ENCODE assay signal across 21 cellular contexts in the genomic region with DNA sequence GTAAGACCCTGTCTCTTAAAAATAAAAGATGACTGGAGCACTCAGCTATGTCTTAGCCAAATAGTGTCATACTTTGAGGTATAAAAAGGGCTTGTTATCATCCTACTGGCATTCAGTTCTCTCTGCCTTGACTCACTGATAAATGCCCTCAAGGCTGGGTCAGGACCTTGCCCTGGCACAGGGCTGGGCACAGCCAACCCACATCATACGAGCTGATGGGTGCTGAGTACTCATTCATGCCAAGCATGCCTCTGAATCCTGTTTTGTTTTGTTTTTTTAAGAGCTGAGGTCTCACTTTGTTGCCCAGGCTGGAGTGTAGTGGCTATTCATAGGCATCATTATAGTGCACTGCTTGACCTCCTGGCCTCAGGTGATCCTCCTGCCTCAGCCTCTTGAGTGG. TPM values are rescaled to one million over a fixed set of nuclear protein-coding genes. Genes with fewer than 3 reads are reported as not detected.
DNase-seq lines count a peak whose midpoint lies in the region; ATAC-seq and TF ChIP-seq lines count a peak whose summit lies in the region.
"Had no signal": no experiment of that assay in that cellular context is flagged by ENCODE, and none has a peak within 500 bp of the region (broad histone marks: within the 10 kb centered on the region; RNA-seq: fewer than 3 reads in every experiment).

No MANE protein-coding gene starts in this region.

- TF ChIP-seq POLR2A in gastrocnemius medialis (IDR thresholded peaks at IDR 0.05), result no peak

- H3K27ac ChIP-seq in PC-3 (ENCODE audit: low read length), result no peak overlapping the region
- H3K27ac ChIP-seq in foreskin keratinocyte, result no peak overlapping the region
- H3K27ac ChIP-seq in gastrocnemius medialis, result peak overlapping the region; percentile 89 to 96 (median 92)
- H3K27ac ChIP-seq: C4-2B had no signal

- H3K36me3 ChIP-seq in PC-3 (ENCODE audit: low read depth, low read length) (no peaks in the 10 kb centered on the region), gastrocnemius medialis (no peaks in the 10 kb centered on the region)

- POLR2A ChIA-PET in PC-3 (lab: Charles Lee; ENCODE audit: unreplicated experiment), result no interaction called here

- H3F3A ChIP-seq in PC-3 (ENCODE audit: low read length, unreplicated experiment), result no peaks in the 10 kb centered on the region

- intact Hi-C loops in PC-3 (cut with micrococcal nuclease) (no loop called here), gastrocnemius medialis (cut with DNase I; ENCODE audit: low total_unique reads) (no loop called here)

- H3K4me1 ChIP-seq in PC-3 (ENCODE audit: insufficient read depth, low read length) (no peaks in the 10 kb centered on the region), foreskin keratinocyte (no peaks in the 10 kb centered on the region), gastrocnemius medialis (peaks cover 56 to 61% of the 10 kb centered on the region in 2 donors)

- DNase-seq in EL (peak; percentile 36), PC-3 (peak; percentile 7), foreskin keratinocyte (peak in 1 of 2 donors; percentile 54), gastrocnemius medialis (no peak), omental fat pad (ENCODE audit: low spot score) (no peak), DMS 273 treated with DMSO at 0.1 percent for 48 hours (lab: John Stamatoyannopoulos, UW) (no peak), ureter (ENCODE audit: low spot score) (no peak), superior temporal gyrus (ENCODE audit: extremely low spot score) (no peak)
- DNase-seq: DMS79 treated with DMSO at 0.1 percent for 48 hours, GOT3, HCEC 1CT, KG1, NCI-H1105 treated with DMSO at 0.1 percent for 48 hours, NCI-H2081, NCI-H2171, NCI-H524 treated with DMSO at 0.1 percent for 48 hours, SHP77 had no signal

- H3K9me2 ChIP-seq in PC-3 (replicated peaks; ENCODE audit: low read length), result no peaks in the 10 kb centered on the region

- in situ Hi-C loops in gastrocnemius medialis (cut with MboI; ENCODE audit: low sequenced_read_pairs in 4 of 4), result no loop called here

- H2AFZ ChIP-seq in PC-3 (ENCODE audit: low read length), result no peak overlapping the region

- BruUV-seq in PC-3 (replicated peaks; lab: Mats Ljungman, UMichigan), result no TSS peak

- no peaks in the 10 kb centered on the region for H3K79me2 ChIP-seq in PC-3 (ENCODE audit: low read length)

- H3K9me3 ChIP-seq in PC-3 (ENCODE audit: low read length), result no peaks in the 10 kb centered on the region
- H3K9me3 ChIP-seq in gastrocnemius medialis, result no peaks in the 10 kb centered on the region

- TF ChIP-seq CTCF in PC-3 (conservative IDR thresholded peaks at IDR 0.05; ENCODE audit: low read depth, low read length), result no peak
- TF ChIP-seq CTCF in foreskin keratinocyte (conservative IDR thresholded peaks at IDR 0.05), result no peak
- TF ChIP-seq CTCF in gastrocnemius medialis (IDR thresholded peaks at IDR 0.05 in 4 of 5, conservative IDR thresholded peaks at IDR 0.05 in 1 of 5), result no peak
- TF ChIP-seq CTCF in omental fat pad (IDR thresholded peaks at IDR 0.05), result no peak

- CTCF ChIA-PET in PC-3 (lab: Charles Lee), result no interaction called here

- no peaks in the 10 kb centered on the region for H4K20me1 ChIP-seq in PC-3 (ENCODE audit: low read length)

- ATAC-seq in PC-3 (no peak; the same call in 1 of the 2 replicates), foreskin keratinocyte (peak; percentile 39), gastrocnemius medialis (peak; percentile 26 to 37), omental fat pad (ENCODE audit: low FRiP score) (no peak)

- H3K9ac ChIP-seq in PC-3 (ENCODE audit: low read length), result no peak overlapping the region

- H3K4me2 ChIP-seq in PC-3 (ENCODE audit: low read length), result no peak overlapping the region

- H3K4me3 ChIP-seq in PC-3 (ENCODE audit: low read length), result no peak overlapping the region
- H3K4me3 ChIP-seq in gastrocnemius medialis, result no peak overlapping the region

- no peaks in the 10 kb centered on the region for H3K27me3 ChIP-seq in PC-3 (ENCODE audit: low read length)
- peaks cover 3% of the 10 kb centered on the region for H3K27me3 ChIP-seq in foreskin keratinocyte
- no peaks in the 10 kb centered on the region for H3K27me3 ChIP-seq in gastrocnemius medialis

RNA-seq across cellular contexts. Expression of a gene that starts 1.9 kb away (rescaled TPM):
- not detected in 2 replicates for total RNA-seq in PC-3 (2014; rRNA removed)
- total RNA-seq in foreskin keratinocyte, result not detected in 2 replicates
- polyA plus RNA-seq in foreskin keratinocyte, result not detected in 2 replicates
- 10 to 100 TPM; 23.0 to 52.7 (median 43.4) TPM for total RNA-seq in gastrocnemius medialis
- not detected for total RNA-seq in omental fat pad
- not detected for total RNA-seq in ureter
- total RNA-seq: G401, HT1080, OCI-LY7 had no signal

RNA-seq across cellular contexts. Expression of a gene that starts 8.8 kb away (rescaled TPM):
- 233 and 313 TPM in 2 replicates for total RNA-seq in PC-3 (2014; rRNA removed)
- 42.2 and 88.5 TPM in 2 replicates for total RNA-seq in foreskin keratinocyte
- 120 and 195 TPM in 2 replicates for polyA plus RNA-seq in foreskin keratinocyte
- 10 to 100 TPM; 45.4 to 61.7 (median 49.5) TPM for total RNA-seq in gastrocnemius medialis
- 10 to 100 TPM; 42.9 to 49.0 (median 45.9) TPM for total RNA-seq in omental fat pad
- 50.5 TPM for total RNA-seq in ureter

RNA-seq across cellular contexts. Expression of a gene that starts 23.8 kb away (rescaled TPM):
- 7.4 and 12.4 TPM in 2 replicates for total RNA-seq in PC-3 (2014; rRNA removed)
- total RNA-seq in foreskin keratinocyte, result 4.3 and 6.2 TPM in 2 replicates
- polyA plus RNA-seq in foreskin keratinocyte, result 3.2 and 5.4 TPM in 2 replicates
- 10 to 100 TPM in 3 of 4 donors, 1 to 10 TPM in 1; 7.4 to 35.1 (median 15.8) TPM for total RNA-seq in gastrocnemius medialis
- 10 to 100 TPM; 11.5 to 40.4 (median 16.5) TPM for total RNA-seq in omental fat pad
- total RNA-seq in ureter, result 10.4 TPM

RNA-seq across cellular contexts. Expression of a gene that starts 28.1 kb away (rescaled TPM):
- total RNA-seq in PC-3 (2014; rRNA removed) (16.5 and 17.3 TPM in 2 replicates), foreskin keratinocyte (96.0 and 108 TPM in 2 replicates), gastrocnemius medialis (1 to 10 TPM; 5.5 to 9.0 (median 6.7) TPM), omental fat pad (100 to 1,000 TPM in 1 of 4 donors, 10 to 100 TPM in 3; 46.5 to 104 (median 52.6) TPM), ureter (83.1 TPM)
- polyA plus RNA-seq in foreskin keratinocyte, result 111 and 135 TPM in 2 replicates

RNA-seq across cellular contexts. Expression of a gene that starts 58.1 kb away (rescaled TPM):
- total RNA-seq in PC-3 (2014; rRNA removed) (not detected in 2 replicates), foreskin keratinocyte (13.0 and 14.1 TPM in 2 replicates), gastrocnemius medialis (100 to 1,000 TPM in 3 of 4 donors, 10 to 100 TPM in 1; 90.0 to 171 (median 106) TPM), omental fat pad (1,000 to 10,000 TPM in 1 of 4 donors, 100 to 1,000 TPM in 3; 500 to 1,674 (median 892) TPM), ureter (302 TPM)
- polyA plus RNA-seq in foreskin keratinocyte, result 21.7 and 23.2 TPM in 2 replicates
- total RNA-seq: HT1080, OCI-LY7 had no signal

Comparison
In these comparisons a context has a peak if more than half of its experiments do, and no peak if none do; other contexts are left out.
1. DNase-seq: peak in EL (single experiment) and PC-3 (single experiment); none in gastrocnemius medialis (0 of 2), omental fat pad (single experiment), DMS 273 treated with DMSO at 0.1 percent for 48 hours (single experiment), ureter (single experiment) and superior temporal gyrus (single experiment).
2. ATAC-seq: peak in foreskin keratinocyte (single experiment) and gastrocnemius medialis (2 of 2); none in PC-3 (single experiment) and omental fat pad (single experiment).
3. H3K27ac ChIP-seq: peak in gastrocnemius medialis (4 of 4); none in PC-3 (single experiment) and foreskin keratinocyte (single experiment).
4. RNA of a gene that starts 1.9 kb away (total RNA-seq): 23.0 to 52.7 TPM in gastrocnemius medialis; not detected in PC-3, not detected in foreskin keratinocyte, not detected in omental fat pad and not detected in ureter (single experiment); every median in the first group is over 10 times any median in the second.